In genomic region chr12:55996715-55997534, GRCh38 we compare ENCODE assay signal across 1 cellular context.
TF ChIP-seq lines count a peak whose summit lies in the region.

Gene SUOX (plus strand): TSS chr12:55997276. CDS start chr12:56002222, 4,946 bp downstream.

TF ChIP-seq in HepG2, 621 proteins besides CTCF, POLR2A, EP300 and RAD21 (continued from another document and continues in another):
- TF ChIP-seq ZBTB3 (CRISPR knock-in tag; IDR thresholded peaks at IDR 0.05; ENCODE audit: borderline replicate concordance, low read depth) = no peak
- no peak for TF ChIP-seq SCMH1 (CRISPR knock-in tag; IDR thresholded peaks at IDR 0.05; ENCODE audit: borderline replicate concordance)
- TF ChIP-seq ZBTB43 (CRISPR knock-in tag; conservative IDR thresholded peaks at IDR 0.05) = peak; percentile 80
- 0 out of 2 replicates have a peak, but pooled peaks have one; percentile 11 for TF ChIP-seq NR2F2 (IDR thresholded peaks at IDR 0.05; ENCODE audit: borderline replicate concordance, low read depth)
- no peak for TF ChIP-seq PRMT3 (CRISPR knock-in tag; IDR thresholded peaks at IDR 0.05; ENCODE audit: borderline replicate concordance, low read depth)
- peak; percentile 39; the same call in 1 of the 2 replicates for TF ChIP-seq FOXK2 (IDR thresholded peaks at IDR 0.05)
- no peak for TF ChIP-seq ZNF790 (CRISPR knock-in tag; IDR thresholded peaks at IDR 0.05; ENCODE audit: borderline replicate concordance)
- no peak; the same call in 1 of the 2 replicates for TF ChIP-seq ATF6 (CRISPR knock-in tag; conservative IDR thresholded peaks at IDR 0.05)
- no peak for TF ChIP-seq RERE (CRISPR knock-in tag; IDR thresholded peaks at IDR 0.05; ENCODE audit: low read depth)
- 0 out of 2 replicates have a peak, but pooled peaks have one; percentile 55 for TF ChIP-seq MXD1 (CRISPR knock-in tag; IDR thresholded peaks at IDR 0.05)
- peak; percentile 54; the same call in 1 of the 2 replicates for TF ChIP-seq SMAD3 (CRISPR knock-in tag; IDR thresholded peaks at IDR 0.05)
- no peak; the same call in 1 of the 2 replicates for TF ChIP-seq NAIF1 (CRISPR knock-in tag; IDR thresholded peaks at IDR 0.05; ENCODE audit: borderline replicate concordance)
- no peak; the same call in 1 of the 2 replicates for TF ChIP-seq KLF12 (CRISPR knock-in tag; IDR thresholded peaks at IDR 0.05; ENCODE audit: borderline replicate concordance)
- TF ChIP-seq MLXIP (CRISPR knock-in tag; IDR thresholded peaks at IDR 0.05; ENCODE audit: borderline replicate concordance) = 0 out of 2 replicates have a peak, but pooled peaks have one; percentile 61
- peak; percentile 11; the same call in 1 of the 2 replicates for TF ChIP-seq FOXO1 (CRISPR knock-in tag; IDR thresholded peaks at IDR 0.05)
- no peak; the same call in 1 of the 2 replicates for TF ChIP-seq ZNF280B (CRISPR knock-in tag; IDR thresholded peaks at IDR 0.05; ENCODE audit: borderline replicate concordance)
- peak; percentile 36; the same call in 1 of the 2 replicates for TF ChIP-seq IRF9 (CRISPR knock-in tag; IDR thresholded peaks at IDR 0.05; ENCODE audit: borderline replicate concordance)
- no peak for TF ChIP-seq HNRNPUL1 (IDR thresholded peaks at IDR 0.05; ENCODE audit: low read depth, low read length)
- no peak for TF ChIP-seq ISX (CRISPR knock-in tag; conservative IDR thresholded peaks at IDR 0.05)
- peak; percentile 84 for TF ChIP-seq RFXANK (CRISPR knock-in tag; IDR thresholded peaks at IDR 0.05)
- TF ChIP-seq FOXA3 (CRISPR knock-in tag; IDR thresholded peaks at IDR 0.05) = peak; percentile 43
- TF ChIP-seq MIER2 (CRISPR knock-in tag; IDR thresholded peaks at IDR 0.05) = no peak
- peak; percentile 23; the same call in 1 of the 2 replicates for TF ChIP-seq ZNF274 (CRISPR knock-in tag; IDR thresholded peaks at IDR 0.05)
- no peak for TF ChIP-seq MTA1 (CRISPR knock-in tag; IDR thresholded peaks at IDR 0.05; ENCODE audit: borderline replicate concordance)
- no peak for TF ChIP-seq ZNF484 (CRISPR knock-in tag; IDR thresholded peaks at IDR 0.05; ENCODE audit: borderline replicate concordance, low read depth)
- 0 out of 2 replicates have a peak, but pooled peaks have one; percentile 27 for TF ChIP-seq HDAC2 (CRISPR knock-in tag; IDR thresholded peaks at IDR 0.05)
- no peak for TF ChIP-seq ZNF672 (CRISPR knock-in tag; IDR thresholded peaks at IDR 0.05)
- TF ChIP-seq CHCHD3 (CRISPR knock-in tag; IDR thresholded peaks at IDR 0.05) = 0 out of 2 replicates have a peak, but pooled peaks have one; percentile 63
- TF ChIP-seq KLF11 (CRISPR knock-in tag; IDR thresholded peaks at IDR 0.05) = no peak
- no peak for TF ChIP-seq ZNF704 (CRISPR knock-in tag; IDR thresholded peaks at IDR 0.05; ENCODE audit: borderline replicate concordance)
- TF ChIP-seq NCOA5 (CRISPR knock-in tag; IDR thresholded peaks at IDR 0.05) = no peak
- no peak for TF ChIP-seq ARID3A (IDR thresholded peaks at IDR 0.05; ENCODE audit: low read depth, low read length)
- no peak for TF ChIP-seq JARID2 (CRISPR knock-in tag; IDR thresholded peaks at IDR 0.05; ENCODE audit: insufficient replicate concordance)
- TF ChIP-seq GRHL1 (CRISPR knock-in tag; conservative IDR thresholded peaks at IDR 0.05) = no peak
- peak; percentile 50; the same call in 1 of the 2 replicates for TF ChIP-seq GLI4 (CRISPR knock-in tag; IDR thresholded peaks at IDR 0.05; ENCODE audit: borderline replicate concordance)
- TF ChIP-seq ZNF10 (CRISPR knock-in tag; IDR thresholded peaks at IDR 0.05; ENCODE audit: borderline replicate concordance, low read depth) = no peak
- TF ChIP-seq ZNF552 (CRISPR knock-in tag; IDR thresholded peaks at IDR 0.05; ENCODE audit: borderline replicate concordance) = no peak
- TF ChIP-seq ZFP36L2 (CRISPR knock-in tag; IDR thresholded peaks at IDR 0.05) = no peak
- TF ChIP-seq KMT2B (CRISPR knock-in tag; IDR thresholded peaks at IDR 0.05) = peak; percentile 42; the same call in 1 of the 2 replicates
